ENCODE assay signal across 10 cellular contexts in the genomic region with DNA sequence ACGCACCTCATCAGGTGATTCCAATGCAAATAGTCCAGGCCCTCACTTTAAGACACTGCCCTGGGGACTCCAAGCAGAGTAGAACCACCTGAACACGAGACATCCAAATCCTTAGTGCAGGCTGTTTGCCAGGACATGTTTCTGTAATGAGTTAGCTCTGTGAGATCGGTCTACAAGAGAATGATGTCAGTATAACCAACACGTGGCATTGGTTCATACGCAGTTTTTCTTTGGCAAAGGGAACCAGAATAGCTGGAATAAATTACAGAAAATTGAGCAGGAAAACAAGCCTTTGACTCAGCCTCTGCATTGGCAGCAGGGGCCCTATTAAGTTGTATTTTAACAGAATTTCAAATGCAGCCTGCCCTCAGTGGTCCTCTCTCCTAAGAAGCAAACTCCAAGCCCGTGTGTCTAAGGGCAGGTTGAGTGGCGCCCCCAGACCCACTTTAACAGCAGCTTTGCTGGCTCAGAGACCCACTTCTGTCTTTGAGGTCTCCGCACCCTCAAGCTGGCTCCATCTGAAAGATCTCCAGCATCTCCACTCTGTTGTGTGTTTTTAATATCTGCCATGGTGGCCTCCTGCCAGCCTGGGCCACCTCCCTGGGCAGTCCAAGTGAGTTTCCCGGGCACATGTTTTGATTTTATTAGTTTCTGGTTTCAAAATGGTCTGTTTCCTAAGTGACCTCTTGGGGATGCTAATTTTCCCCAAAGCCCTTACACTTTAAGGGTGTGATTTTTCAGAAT.
DNase-seq lines count a peak whose midpoint lies in the region; ATAC-seq and TF ChIP-seq lines count a peak whose summit lies in the region.
"Had no signal": no experiment of that assay in that cellular context is flagged by ENCODE, and none has a peak within 500 bp of the region (broad histone marks: within the 10 kb centered on the region; RNA-seq: fewer than 3 reads in every experiment).

No MANE protein-coding gene starts in this region.

- H3K27me3 ChIP-seq in mammary epithelial cell (ENCODE audit: insufficient read depth, low read length) (no peaks in the 10 kb centered on the region), vagina (no peaks in the 10 kb centered on the region)

- H3K9me3 ChIP-seq in mammary epithelial cell (replicated peaks; ENCODE audit: insufficient read depth, low read length) (no peaks in the 10 kb centered on the region), vagina (no peaks in the 10 kb centered on the region)

- TF ChIP-seq CTCF in mammary epithelial cell (conservative IDR thresholded peaks at IDR 0.05 in 1 of 2, IDR thresholded peaks at IDR 0.05 in 1 of 2; ENCODE audit: extremely low read depth in 1 of 2, insufficient read depth in 1 of 2, low read depth in 1 of 2, low read length in 2 of 2) (no peak), vagina (IDR thresholded peaks at IDR 0.05) (no peak)

- H3K27ac ChIP-seq in mammary epithelial cell (ENCODE audit: insufficient read depth, low read depth, low read length) = peak overlapping the region; percentile 74
- H3K27ac ChIP-seq in vagina = peak overlapping the region; percentile 63

- 38% methylated on average over 9 of the region's 9 CpGs for WGBS in mammary epithelial cell (ENCODE audit: low coverage, missing lambda C conversion rate)

- BruUV-seq in mammary epithelial cell (replicated peaks; lab: Mats Ljungman, UMichigan) = no TSS peak

- dilution Hi-C loops in mammary epithelial cell (cut with HindIII; ENCODE audit: low sequenced_read_pairs) = no loop called here

- H3K36me3 ChIP-seq in mammary epithelial cell (ENCODE audit: insufficient read depth, low read length) (no peaks in the 10 kb centered on the region), vagina (no peaks in the 10 kb centered on the region)

- no peak overlapping the region for H3K4me2 ChIP-seq in mammary epithelial cell (ENCODE audit: insufficient read depth, low read depth, low read length)

- CTCF ChIA-PET in mammary epithelial cell (lab: Charles Lee; ENCODE audit: low non-redundant PET) = no interaction called here

- in situ Hi-C loops in mammary epithelial cell (cut with MboI; ENCODE audit: low sequenced_read_pairs in 2 of 2) = no loop called here

- no peaks in the 10 kb centered on the region for H3K79me2 ChIP-seq in mammary epithelial cell (ENCODE audit: insufficient read depth, low read length)

- H3K4me3 ChIP-seq in mammary epithelial cell (replicated peaks in 1 of 3; ENCODE audit: insufficient read depth in 1 of 3, low read depth in 2 of 3, low read length in 3 of 3) (no peak overlapping the region), vagina (no peak overlapping the region)

- intact Hi-C loops in Right ventricle myocardium inferior (cut with DNase I) (no loop called here), cardiac septum (cut with DNase I) (no loop called here), mammary epithelial cell (cut with micrococcal nuclease) (loop anchor here (2.0 kb wide), 1 partner anchor 25 kb away; no protein-coding TSS in a partner anchor), vagina (cut with DNase I) (no loop called here)

- no peaks in the 10 kb centered on the region for H4K20me1 ChIP-seq in mammary epithelial cell (ENCODE audit: insufficient read depth, low read length)

- H2AFZ ChIP-seq in mammary epithelial cell (ENCODE audit: low read depth, low read length) = peak overlapping the region; percentile 44

- ATAC-seq in Right ventricle myocardium inferior = peak; percentile 6
- no peak for ATAC-seq in HG02763 (IDR thresholded peaks at IDR 0.05; ENCODE audit: unreplicated experiment)

- no peak overlapping the region for H3K9ac ChIP-seq in mammary epithelial cell (ENCODE audit: insufficient read depth, low read length)

- no peak for TF ChIP-seq POLR2A in vagina (IDR thresholded peaks at IDR 0.05)

- H3K4me1 ChIP-seq in mammary epithelial cell (ENCODE audit: insufficient read depth, low read length) (peaks cover 22% of the 10 kb centered on the region), vagina (peaks cover 22% of the 10 kb centered on the region)

- DNase-seq in Right ventricle myocardium inferior (ENCODE audit: missing footprints) (no peak), cardiac septum (ENCODE audit: low spot score) (no peak), mammary epithelial cell (peak; percentile 98), kidney glomerular epithelial cell (lab: John Stamatoyannopoulos, UW) (peak; percentile 67), vagina (ENCODE audit: extremely low spot score in 2 of 2) (peak in 1 of 2 donors; percentile 82), NCI-H2171 (lab: John Stamatoyannopoulos, UW) (no peak), GM19238 (ENCODE audit: insufficient read length, low spot score) (no peak)
- DNase-seq: NCI-H1930, small intestine had no signal

Comparison
In these comparisons a context has a peak if more than half of its experiments do, and no peak if none do; other contexts are left out.
1. DNase-seq: peak in mammary epithelial cell (single experiment) and kidney glomerular epithelial cell (single experiment); none in Right ventricle myocardium inferior (single experiment), cardiac septum (single experiment), NCI-H2171 (single experiment) and GM19238 (single experiment).